In the genomic region with DNA sequence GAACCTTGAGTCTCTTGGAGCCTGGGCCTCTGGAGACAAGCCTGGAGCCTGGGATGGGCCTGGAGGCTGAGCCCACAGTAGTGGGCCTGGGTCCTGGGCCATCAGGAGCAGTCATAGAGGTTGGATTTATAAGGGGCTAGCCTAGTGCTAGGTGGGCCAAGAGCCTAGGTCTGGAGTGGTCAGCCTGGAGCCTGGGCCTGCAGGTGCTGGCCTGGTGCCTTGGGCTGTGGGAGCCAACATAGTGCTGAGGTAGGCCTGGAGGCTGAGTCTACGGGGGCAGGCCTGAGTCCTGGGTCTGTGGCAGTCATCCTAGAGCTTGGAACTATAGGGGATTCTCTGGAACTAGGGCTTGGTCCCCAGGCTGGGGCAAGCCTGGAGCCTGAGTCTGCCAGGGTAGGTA, we compare ENCODE assay signal across 1 cellular context.
TF ChIP-seq lines count a peak whose summit lies in the region.

No MANE protein-coding gene starts in this region.

TF ChIP-seq in H1, 55 proteins besides CTCF, POLR2A, EP300 and RAD21:
- TF ChIP-seq TAF7 (optimal IDR thresholded peaks at IDR 0.05; ENCODE audit: borderline replicate concordance, low read depth, low read length): no peak
- TF ChIP-seq KDM1A (IDR thresholded peaks at IDR 0.05; ENCODE audit: borderline replicate concordance, low read length): no peak
- TF ChIP-seq BRCA1 (IDR thresholded peaks at IDR 0.05; ENCODE audit: low read depth, low read length): no peak
- TF ChIP-seq FOSL1 (IDR thresholded peaks at IDR 0.05; ENCODE audit: insufficient read depth, low read depth, low read length): no peak
- TF ChIP-seq EGR1 (IDR thresholded peaks at IDR 0.05; ENCODE audit: borderline replicate concordance, low read depth, low read length): no peak
- TF ChIP-seq NRF1 (IDR thresholded peaks at IDR 0.05; ENCODE audit: low read depth, low read length): no peak
- TF ChIP-seq CEBPB (IDR thresholded peaks at IDR 0.05; ENCODE audit: low read depth, low read length): no peak
- TF ChIP-seq PHF8 (conservative IDR thresholded peaks at IDR 0.05; ENCODE audit: low read depth, low read length): no peak
- TF ChIP-seq TEAD4 (IDR thresholded peaks at IDR 0.05; ENCODE audit: low read depth, low read length): no peak
- TF ChIP-seq ZNF274 (IDR thresholded peaks at IDR 0.05; ENCODE audit: borderline replicate concordance, extremely low read depth, low read length): no peak
- no peak for TF ChIP-seq JUND (IDR thresholded peaks at IDR 0.05; ENCODE audit: low read length)
- TF ChIP-seq RFX5 (IDR thresholded peaks at IDR 0.05; ENCODE audit: borderline replicate concordance, low read depth, low read length): no peak
- no peak for TF ChIP-seq BCL11A (IDR thresholded peaks at IDR 0.05; ENCODE audit: low read depth in 2 of 2, low read length in 2 of 2)
- TF ChIP-seq, protein P1, sequence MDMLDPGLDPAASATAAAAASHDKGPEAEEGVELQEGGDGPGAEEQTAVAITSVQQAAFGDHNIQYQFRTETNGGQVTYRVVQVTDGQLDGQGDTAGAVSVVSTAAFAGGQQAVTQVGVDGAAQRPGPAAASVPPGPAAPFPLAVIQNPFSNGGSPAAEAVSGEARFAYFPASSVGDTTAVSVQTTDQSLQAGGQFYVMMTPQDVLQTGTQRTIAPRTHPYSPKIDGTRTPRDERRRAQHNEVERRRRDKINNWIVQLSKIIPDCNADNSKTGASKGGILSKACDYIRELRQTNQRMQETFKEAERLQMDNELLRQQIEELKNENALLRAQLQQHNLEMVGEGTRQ (IDR thresholded peaks at IDR 0.05; ENCODE audit: low read length): no peak
- no peak for TF ChIP-seq CBX8 (IDR thresholded peaks at IDR 0.05; ENCODE audit: borderline replicate concordance, low read depth, low read length)
- TF ChIP-seq SIN3A (conservative IDR thresholded peaks at IDR 0.05 in 1 of 2, IDR thresholded peaks at IDR 0.05 in 1 of 2; ENCODE audit: low read depth in 1 of 2, low read length in 2 of 2): no peak
- no peak for TF ChIP-seq JUN (IDR thresholded peaks at IDR 0.05; ENCODE audit: low read depth, low read length)
- no peak for TF ChIP-seq SIX5 (IDR thresholded peaks at IDR 0.05; ENCODE audit: low read depth, low read length)
- no peak for TF ChIP-seq BACH1 (IDR thresholded peaks at IDR 0.05; ENCODE audit: low read length)
- TF ChIP-seq, protein P2, sequence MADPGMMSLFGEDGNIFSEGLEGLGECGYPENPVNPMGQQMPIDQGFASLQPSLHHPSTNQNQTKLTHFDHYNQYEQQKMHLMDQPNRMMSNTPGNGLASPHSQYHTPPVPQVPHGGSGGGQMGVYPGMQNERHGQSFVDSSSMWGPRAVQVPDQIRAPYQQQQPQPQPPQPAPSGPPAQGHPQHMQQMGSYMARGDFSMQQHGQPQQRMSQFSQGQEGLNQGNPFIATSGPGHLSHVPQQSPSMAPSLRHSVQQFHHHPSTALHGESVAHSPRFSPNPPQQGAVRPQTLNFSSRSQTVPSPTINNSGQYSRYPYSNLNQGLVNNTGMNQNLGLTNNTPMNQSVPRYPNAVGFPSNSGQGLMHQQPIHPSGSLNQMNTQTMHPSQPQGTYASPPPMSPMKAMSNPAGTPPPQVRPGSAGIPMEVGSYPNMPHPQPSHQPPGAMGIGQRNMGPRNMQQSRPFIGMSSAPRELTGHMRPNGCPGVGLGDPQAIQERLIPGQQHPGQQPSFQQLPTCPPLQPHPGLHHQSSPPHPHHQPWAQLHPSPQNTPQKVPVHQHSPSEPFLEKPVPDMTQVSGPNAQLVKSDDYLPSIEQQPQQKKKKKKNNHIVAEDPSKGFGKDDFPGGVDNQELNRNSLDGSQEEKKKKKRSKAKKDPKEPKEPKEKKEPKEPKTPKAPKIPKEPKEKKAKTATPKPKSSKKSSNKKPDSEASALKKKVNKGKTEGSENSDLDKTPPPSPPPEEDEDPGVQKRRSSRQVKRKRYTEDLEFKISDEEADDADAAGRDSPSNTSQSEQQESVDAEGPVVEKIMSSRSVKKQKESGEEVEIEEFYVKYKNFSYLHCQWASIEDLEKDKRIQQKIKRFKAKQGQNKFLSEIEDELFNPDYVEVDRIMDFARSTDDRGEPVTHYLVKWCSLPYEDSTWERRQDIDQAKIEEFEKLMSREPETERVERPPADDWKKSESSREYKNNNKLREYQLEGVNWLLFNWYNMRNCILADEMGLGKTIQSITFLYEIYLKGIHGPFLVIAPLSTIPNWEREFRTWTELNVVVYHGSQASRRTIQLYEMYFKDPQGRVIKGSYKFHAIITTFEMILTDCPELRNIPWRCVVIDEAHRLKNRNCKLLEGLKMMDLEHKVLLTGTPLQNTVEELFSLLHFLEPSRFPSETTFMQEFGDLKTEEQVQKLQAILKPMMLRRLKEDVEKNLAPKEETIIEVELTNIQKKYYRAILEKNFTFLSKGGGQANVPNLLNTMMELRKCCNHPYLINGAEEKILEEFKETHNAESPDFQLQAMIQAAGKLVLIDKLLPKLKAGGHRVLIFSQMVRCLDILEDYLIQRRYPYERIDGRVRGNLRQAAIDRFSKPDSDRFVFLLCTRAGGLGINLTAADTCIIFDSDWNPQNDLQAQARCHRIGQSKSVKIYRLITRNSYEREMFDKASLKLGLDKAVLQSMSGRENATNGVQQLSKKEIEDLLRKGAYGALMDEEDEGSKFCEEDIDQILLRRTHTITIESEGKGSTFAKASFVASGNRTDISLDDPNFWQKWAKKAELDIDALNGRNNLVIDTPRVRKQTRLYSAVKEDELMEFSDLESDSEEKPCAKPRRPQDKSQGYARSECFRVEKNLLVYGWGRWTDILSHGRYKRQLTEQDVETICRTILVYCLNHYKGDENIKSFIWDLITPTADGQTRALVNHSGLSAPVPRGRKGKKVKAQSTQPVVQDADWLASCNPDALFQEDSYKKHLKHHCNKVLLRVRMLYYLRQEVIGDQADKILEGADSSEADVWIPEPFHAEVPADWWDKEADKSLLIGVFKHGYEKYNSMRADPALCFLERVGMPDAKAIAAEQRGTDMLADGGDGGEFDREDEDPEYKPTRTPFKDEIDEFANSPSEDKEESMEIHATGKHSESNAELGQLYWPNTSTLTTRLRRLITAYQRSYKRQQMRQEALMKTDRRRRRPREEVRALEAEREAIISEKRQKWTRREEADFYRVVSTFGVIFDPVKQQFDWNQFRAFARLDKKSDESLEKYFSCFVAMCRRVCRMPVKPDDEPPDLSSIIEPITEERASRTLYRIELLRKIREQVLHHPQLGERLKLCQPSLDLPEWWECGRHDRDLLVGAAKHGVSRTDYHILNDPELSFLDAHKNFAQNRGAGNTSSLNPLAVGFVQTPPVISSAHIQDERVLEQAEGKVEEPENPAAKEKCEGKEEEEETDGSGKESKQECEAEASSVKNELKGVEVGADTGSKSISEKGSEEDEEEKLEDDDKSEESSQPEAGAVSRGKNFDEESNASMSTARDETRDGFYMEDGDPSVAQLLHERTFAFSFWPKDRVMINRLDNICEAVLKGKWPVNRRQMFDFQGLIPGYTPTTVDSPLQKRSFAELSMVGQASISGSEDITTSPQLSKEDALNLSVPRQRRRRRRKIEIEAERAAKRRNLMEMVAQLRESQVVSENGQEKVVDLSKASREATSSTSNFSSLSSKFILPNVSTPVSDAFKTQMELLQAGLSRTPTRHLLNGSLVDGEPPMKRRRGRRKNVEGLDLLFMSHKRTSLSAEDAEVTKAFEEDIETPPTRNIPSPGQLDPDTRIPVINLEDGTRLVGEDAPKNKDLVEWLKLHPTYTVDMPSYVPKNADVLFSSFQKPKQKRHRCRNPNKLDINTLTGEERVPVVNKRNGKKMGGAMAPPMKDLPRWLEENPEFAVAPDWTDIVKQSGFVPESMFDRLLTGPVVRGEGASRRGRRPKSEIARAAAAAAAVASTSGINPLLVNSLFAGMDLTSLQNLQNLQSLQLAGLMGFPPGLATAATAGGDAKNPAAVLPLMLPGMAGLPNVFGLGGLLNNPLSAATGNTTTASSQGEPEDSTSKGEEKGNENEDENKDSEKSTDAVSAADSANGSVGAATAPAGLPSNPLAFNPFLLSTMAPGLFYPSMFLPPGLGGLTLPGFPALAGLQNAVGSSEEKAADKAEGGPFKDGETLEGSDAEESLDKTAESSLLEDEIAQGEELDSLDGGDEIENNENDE (IDR thresholded peaks at IDR 0.05; ENCODE audit: insufficient replicate concordance, low read length): no peak
